14 cellular contexts compared by ENCODE assay signal in the genomic region with DNA sequence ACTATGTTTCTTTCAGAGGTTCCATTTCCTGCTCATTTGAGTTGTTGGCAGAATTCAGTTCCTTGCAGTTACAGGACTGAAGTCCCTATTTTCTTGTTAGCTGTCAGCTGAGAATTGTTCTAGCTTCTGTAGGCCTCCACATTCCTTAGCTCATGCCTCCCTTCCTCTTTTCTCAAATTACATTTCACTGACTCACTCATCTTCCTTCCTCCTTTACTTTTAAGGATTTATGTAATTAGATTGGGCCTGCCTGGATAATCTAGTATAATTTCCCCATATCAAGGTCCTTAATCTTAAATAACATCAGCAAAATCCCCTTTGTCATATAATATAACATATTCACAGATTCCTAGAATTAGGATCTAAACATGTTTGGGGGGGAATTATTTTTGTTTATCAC. TPM values are rescaled to one million over a fixed set of nuclear protein-coding genes. Genes with fewer than 3 reads are reported as not detected.
DNase-seq lines count a peak whose midpoint lies in the region; ATAC-seq and TF ChIP-seq lines count a peak whose summit lies in the region.
"Had no signal": no experiment of that assay in that cellular context is flagged by ENCODE, and none has a peak within 500 bp of the region (broad histone marks: within the 10 kb centered on the region; RNA-seq: fewer than 3 reads in every experiment).

No MANE protein-coding gene starts in this region.

- H3K9me3 ChIP-seq in mammary epithelial cell (replicated peaks; ENCODE audit: insufficient read depth, low read length) (no peaks in the 10 kb centered on the region), lung (ENCODE audit: control insufficient read depth in 2 of 2, insufficient read depth in 1 of 2, low read length in 1 of 2) (no peaks in the 10 kb centered on the region), WERI-Rb-1 (ENCODE audit: severe bottlenecking) (no peaks in the 10 kb centered on the region)
- H3K9me3 ChIP-seq: colonic mucosa had no signal

- no peaks in the 10 kb centered on the region for H3K79me2 ChIP-seq in mammary epithelial cell (ENCODE audit: insufficient read depth, low read length)

- H3K27me3 ChIP-seq in mammary epithelial cell (ENCODE audit: insufficient read depth, low read length) (no peaks in the 10 kb centered on the region), lung (ENCODE audit: control insufficient read depth, insufficient read depth) (no peaks in the 10 kb centered on the region), WERI-Rb-1 (ENCODE audit: insufficient read depth, low read depth, severe bottlenecking) (no peaks in the 10 kb centered on the region)
- H3K27me3 ChIP-seq: colonic mucosa had no signal

- no peaks in the 10 kb centered on the region for H3K36me3 Mint-ChIP-seq in CD14-positive monocyte

- H3K4me3 Mint-ChIP-seq in CD14-positive monocyte: peak overlapping the region in 1 of 2 donors; percentile 55
- H3K4me3 Mint-ChIP-seq: activated T-helper 17 cell treated with anti-CD3 and anti-CD28 coated beads, Interleukin-2, amount 50 U/mL, for 72 hours had no signal

- no peak for DNase-seq in CD14-positive monocyte (ENCODE audit: low spot score)
- DNase-seq in MV-4-11 (lab: John Stamatoyannopoulos, UW): peak; percentile 53
- DNase-seq in mammary epithelial cell: peak; percentile 34
- no peak for DNase-seq in lung (ENCODE audit: low spot score)
- DNase-seq in DMS79 (lab: John Stamatoyannopoulos, UW): no peak
- DNase-seq in NCI-H1436 (lab: John Stamatoyannopoulos, UW): no peak
- DNase-seq in WERI-Rb-1: no peak
- DNase-seq: colonic mucosa; hippocampal formation; NCI-H1694 treated with DMSO at 0.1 percent for 48 hours; stimulated activated naive CD8-positive, alpha-beta T cell treated with anti-CD3 and anti-CD28 coated beads, Interleukin-15, Interleukin-2, amounts not matched to agents 100 U/mL and 50 U/mL, for 24 hours had no signal

- no TSS peak for BruUV-seq in mammary epithelial cell (replicated peaks; lab: Mats Ljungman, UMichigan)

- H3K4me3 ChIP-seq in mammary epithelial cell (replicated peaks in 1 of 3; ENCODE audit: insufficient read depth in 1 of 3, low read depth in 2 of 3, low read length in 3 of 3) (no peak overlapping the region), lung (no peak overlapping the region), WERI-Rb-1 (ENCODE audit: low read depth, low read length) (no peak overlapping the region)
- H3K4me3 ChIP-seq: colonic mucosa had no signal

- peak overlapping the region; percentile 26 for H3K4me2 ChIP-seq in mammary epithelial cell (ENCODE audit: insufficient read depth, low read depth, low read length)

- peaks cover under 1 to 6% (median 2%) of the 10 kb centered on the region in 7 donors for H3K9me3 Mint-ChIP-seq in CD14-positive monocyte

- CTCF ChIA-PET in mammary epithelial cell (lab: Charles Lee; ENCODE audit: low non-redundant PET): no interaction called here

- H3K9ac ChIP-seq in mammary epithelial cell (ENCODE audit: insufficient read depth, low read length): no peak overlapping the region

- intact Hi-C loops in CD14-positive monocyte (cut with micrococcal nuclease): no loop called here
- intact Hi-C loops in mammary epithelial cell (cut with micrococcal nuclease): no loop called here

- ATAC-seq in lung (ENCODE audit: insufficient read depth, low FRiP score) (peak; percentile 34), HG03159 (IDR thresholded peaks at IDR 0.05; ENCODE audit: unreplicated experiment) (no peak)
- ATAC-seq: activated T-helper 17 cell treated with anti-CD3 and anti-CD28 coated beads, Interleukin-2, amount 50 U/mL, for 72 hours; stimulated activated naive CD8-positive, alpha-beta T cell treated with anti-CD3 and anti-CD28 coated beads, Interleukin-15, Interleukin-2, amounts not matched to agents 100 U/mL and 50 U/mL, for 24 hours had no signal

- in situ Hi-C loops in mammary epithelial cell (cut with MboI; ENCODE audit: low sequenced_read_pairs in 2 of 2): no loop called here

- peak overlapping the region; percentile 84 for H2AFZ ChIP-seq in mammary epithelial cell (ENCODE audit: low read depth, low read length)

- H3K27ac ChIP-seq in mammary epithelial cell (ENCODE audit: insufficient read depth, low read depth, low read length): no peak overlapping the region
- no peak overlapping the region for H3K27ac ChIP-seq in lung (ENCODE audit: low read depth in 1 of 2, low read length in 1 of 2)
- no peak overlapping the region for H3K27ac ChIP-seq in WERI-Rb-1
- H3K27ac ChIP-seq: colonic mucosa, VCaP had no signal

- H3K4me1 ChIP-seq in mammary epithelial cell (ENCODE audit: insufficient read depth, low read length) (peaks cover 16% of the 10 kb centered on the region), lung (ENCODE audit: control insufficient read depth in 2 of 2, insufficient read depth in 2 of 2, low read length in 2 of 2) (no peaks in the 10 kb centered on the region)
- H3K4me1 ChIP-seq: colonic mucosa had no signal

- H3K36me3 ChIP-seq in mammary epithelial cell (ENCODE audit: insufficient read depth, low read length) (no peaks in the 10 kb centered on the region), lung (ENCODE audit: control insufficient read depth in 2 of 2, insufficient read depth in 2 of 2, low read length in 2 of 2) (no peaks in the 10 kb centered on the region), WERI-Rb-1 (no peaks in the 10 kb centered on the region)
- H3K36me3 ChIP-seq: colonic mucosa had no signal

- peaks cover 20% of the 10 kb centered on the region for H3K4me1 Mint-ChIP-seq in CD14-positive monocyte
- H3K4me1 Mint-ChIP-seq: activated T-helper 17 cell treated with anti-CD3 and anti-CD28 coated beads, Interleukin-2, amount 50 U/mL, for 72 hours had no signal

- H4K20me1 ChIP-seq in mammary epithelial cell (ENCODE audit: insufficient read depth, low read length): no peaks in the 10 kb centered on the region

- H3K27me3 Mint-ChIP-seq in CD14-positive monocyte (ENCODE audit: low read depth in 3 of 3): peaks cover 0 to 4% (median 0%) of the 10 kb centered on the region in 3 donors
- H3K27me3 Mint-ChIP-seq: activated T-helper 17 cell treated with anti-CD3 and anti-CD28 coated beads, Interleukin-2, amount 50 U/mL, for 72 hours had no signal

- TF ChIP-seq CTCF in CD14-positive monocyte (IDR thresholded peaks at IDR 0.05): no peak
- TF ChIP-seq CTCF in mammary epithelial cell (conservative IDR thresholded peaks at IDR 0.05 in 1 of 2, IDR thresholded peaks at IDR 0.05 in 1 of 2; ENCODE audit: extremely low read depth in 1 of 2, insufficient read depth in 1 of 2, low read depth in 1 of 2, low read length in 2 of 2): no peak
- TF ChIP-seq CTCF in lung (IDR thresholded peaks at IDR 0.05; ENCODE audit: control extremely low read depth, extremely low read depth): no peak
- no peak for TF ChIP-seq CTCF in WERI-Rb-1 (IDR thresholded peaks at IDR 0.05; ENCODE audit: low read depth, low read length)

- H3K27ac Mint-ChIP-seq in CD14-positive monocyte: peak overlapping the region in 4 of 7 donors; percentile 1 to 50 (median 7)
- H3K27ac Mint-ChIP-seq: activated T-helper 17 cell treated with anti-CD3 and anti-CD28 coated beads, Interleukin-2, amount 50 U/mL, for 72 hours had no signal

- dilution Hi-C loops in mammary epithelial cell (cut with HindIII; ENCODE audit: low sequenced_read_pairs): no loop called here

RNA-seq across cellular contexts. Expression of a gene that starts 40.6 kb away (rescaled TPM):
- not detected for polyA plus RNA-seq in CD14-positive monocyte
- total RNA-seq in mammary epithelial cell: 10 to 100 TPM; 31.5 to 51.5 TPM
- 6.6 TPM for polyA plus RNA-seq in mammary epithelial cell
- 27.4 TPM for polyA minus RNA-seq in mammary epithelial cell
- 100 to 1,000 TPM in 1 of 2 donors, 10 to 100 TPM in 1; 48.1 to 117 TPM for total RNA-seq in lung
- 10 to 100 TPM in 1 of 2 donors, 1 to 10 TPM in 1; 4.8 to 10.8 TPM for polyA plus RNA-seq in lung

Comparison
In these comparisons a context has a peak if more than half of its experiments do, and no peak if none do; other contexts are left out.
1. DNase-seq: peak in MV-4-11 (single experiment) and mammary epithelial cell (single experiment); none in CD14-positive monocyte (single experiment), lung (single experiment), DMS79 (single experiment), NCI-H1436 (single experiment) and WERI-Rb-1 (single experiment).